In genomic region chr1:25570798-25571521, GRCh38 we compare ENCODE assay signal across 20 cellular contexts.
"Had no signal": no experiment of that assay in that cellular context is flagged by ENCODE, and none has a peak within 500 bp of the region (broad histone marks: within the 10 kb centered on the region; RNA-seq: fewer than 3 reads in every experiment).

No MANE protein-coding gene starts in this region.

- H3K4me3 ChIP-seq: coronary artery, left lung, sigmoid colon, spleen had no signal

- H3K27ac ChIP-seq: brain microvascular endothelial cell, coronary artery, left lung had no signal

- ATAC-seq: activated CD4-positive, CD25-positive, alpha-beta regulatory T cell treated with anti-CD3 and anti-CD28 coated beads, Interleukin-2, amount 50 U/mL, for 24 hours; activated CD8-positive, alpha-beta T cell treated with anti-CD3 and anti-CD28 coated beads, Interleukin-2, amount 10 ng/mL, durations not matched to agents 7 days and 5 days; left lung; natural killer cell; stimulated activated memory B cell treated with anti-CD40 and anti-IgM and Interleukin-4, amounts not matched to agents 10 μg/mL and 1 μg/mL and 100 μg/mL, for 72 hours had no signal

- H3K27ac Mint-ChIP-seq: activated CD4-positive, alpha-beta T cell treated with anti-CD3 and anti-CD28 coated beads, Interleukin-2, amount 10 ng/mL, durations not matched to agents 7 days and 5 days; activated CD8-positive, alpha-beta T cell treated with anti-CD3 and anti-CD28 coated beads, Interleukin-2, amount 10 ng/mL, durations not matched to agents 7 days and 5 days; activated naive CD4-positive, alpha-beta T cell treated with anti-CD3 and anti-CD28 coated beads for 36 hours; activated T-cell treated with anti-CD3 and anti-CD28 coated beads, Interleukin-2, amount 50 U/mL, for 24 hours; activated T-helper 2 cell treated with anti-CD3 and anti-CD28 coated beads, Interferon-gamma antibody, Interleukin-2, Interleukin-4, amounts not matched to agents 10 μg/mL and 5 μg/mL and 100 μg/mL, durations not matched to agents 14 hours and 24 hours and 36 hours; memory B cell; stimulated activated memory B cell treated with anti-CD40 and anti-IgM and Interleukin-4, amounts not matched to agents 10 μg/mL and 1 μg/mL and 100 μg/mL, for 72 hours had no signal

- H3K27me3 Mint-ChIP-seq: activated CD4-positive, alpha-beta T cell treated with anti-CD3 and anti-CD28 coated beads, Interleukin-2, amount 10 ng/mL, durations not matched to agents 7 days and 5 days; activated T-cell treated with anti-CD3 and anti-CD28 coated beads, Interleukin-2, amount 50 U/mL, for 24 hours; central memory CD8-positive, alpha-beta T cell had no signal

- H3K36me3 ChIP-seq: brain microvascular endothelial cell, sigmoid colon had no signal

- H3K4me3 Mint-ChIP-seq: activated CD4-positive, alpha-beta T cell treated with anti-CD3 and anti-CD28 coated beads, Interleukin-2, amount 10 ng/mL, durations not matched to agents 7 days and 5 days; activated CD8-positive, alpha-beta T cell treated with anti-CD3 and anti-CD28 coated beads, Interleukin-2, amount 10 ng/mL, durations not matched to agents 7 days and 5 days; activated naive CD4-positive, alpha-beta T cell treated with anti-CD3 and anti-CD28 coated beads for 36 hours; activated T-cell treated with anti-CD3 and anti-CD28 coated beads, Interleukin-2, amount 50 U/mL, for 24 hours; central memory CD8-positive, alpha-beta T cell; memory B cell; natural killer cell; stimulated activated memory B cell treated with anti-CD40 and anti-IgM and Interleukin-4, amounts not matched to agents 10 μg/mL and 1 μg/mL and 100 μg/mL, for 72 hours had no signal

- FAIRE-seq: endometrium, keratinocyte had no signal

- H3K27me3 ChIP-seq: brain microvascular endothelial cell, left lung, sigmoid colon had no signal

- DNase-seq: activated CD4-positive, alpha-beta T cell treated with anti-CD3 and anti-CD28 coated beads, Interleukin-2, amount 10 ng/mL, durations not matched to agents 7 days and 5 days; activated CD8-positive, alpha-beta T cell treated with anti-CD3 and anti-CD28 coated beads, Interleukin-2, amount 10 ng/mL, durations not matched to agents 7 days and 5 days; activated naive CD4-positive, alpha-beta T cell treated with anti-CD3 and anti-CD28 coated beads for 36 hours; activated T-cell treated with anti-CD3 and anti-CD28 coated beads, Interleukin-2, amount 50 U/mL, for 24 hours; aorta; brain microvascular endothelial cell; erythroblast; left lung; natural killer cell; sigmoid colon; spleen; stimulated activated CD4-positive, alpha-beta T cell treated with anti-CD3 and anti-CD28 coated beads, Interleukin-4, amount 100 ng/mL, for 4 hours had no signal

- H3K9me3 Mint-ChIP-seq: activated CD4-positive, alpha-beta T cell treated with anti-CD3 and anti-CD28 coated beads, Interleukin-2, amount 10 ng/mL, durations not matched to agents 7 days and 5 days; activated naive CD4-positive, alpha-beta T cell treated with anti-CD3 and anti-CD28 coated beads for 36 hours; activated T-cell treated with anti-CD3 and anti-CD28 coated beads, Interleukin-2, amount 50 U/mL, for 24 hours; activated T-helper 2 cell treated with anti-CD3 and anti-CD28 coated beads, Interferon-gamma antibody, Interleukin-2, Interleukin-4, amounts not matched to agents 10 μg/mL and 5 μg/mL and 100 μg/mL, durations not matched to agents 14 hours and 24 hours and 36 hours; central memory CD8-positive, alpha-beta T cell; memory B cell; natural killer cell; stimulated activated memory B cell treated with anti-CD40 and anti-IgM and Interleukin-4, amounts not matched to agents 10 μg/mL and 1 μg/mL and 100 μg/mL, for 72 hours had no signal

- H3K36me3 Mint-ChIP-seq: memory B cell, natural killer cell had no signal

- H3K9me3 ChIP-seq: left lung, sigmoid colon, spleen had no signal
